In the genomic region with DNA sequence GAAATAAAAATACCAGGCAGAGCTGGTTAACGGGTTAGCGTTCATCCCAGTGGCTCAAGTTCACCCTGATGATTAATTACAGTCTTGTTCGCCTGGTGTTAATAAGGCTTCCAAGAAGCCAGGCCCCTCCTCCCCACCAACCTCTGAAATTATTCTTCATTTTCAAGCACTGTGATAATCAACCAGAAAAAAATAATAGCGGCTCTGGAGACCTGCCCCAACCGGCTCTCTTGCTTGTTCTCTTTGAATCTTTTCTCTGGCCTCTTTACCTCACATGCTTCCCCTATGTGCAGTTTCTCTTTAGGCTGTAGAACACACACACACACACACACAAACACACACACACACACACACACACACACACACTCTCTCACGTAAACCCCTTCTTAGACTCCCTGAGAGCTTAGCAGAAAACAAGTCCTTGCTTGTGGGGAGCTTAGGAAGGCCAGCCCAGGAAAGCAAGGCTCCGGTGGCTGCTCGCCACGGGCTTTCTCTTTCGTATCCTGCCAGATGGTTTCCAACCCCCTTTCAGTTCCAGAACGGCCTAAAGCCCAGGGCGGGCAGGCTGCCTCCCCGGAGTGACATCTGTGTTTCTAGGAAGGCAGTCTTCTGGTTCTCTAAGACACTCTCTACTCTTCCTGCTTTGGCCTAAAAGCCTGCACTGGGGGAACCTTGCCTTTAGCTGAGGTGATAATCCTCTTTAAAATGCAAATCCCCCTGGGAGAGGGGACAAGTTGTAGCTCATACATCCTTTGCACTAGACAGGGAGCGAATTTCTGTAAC, we compare ENCODE assay signal across 8 cellular contexts.
DNase-seq lines count a peak whose midpoint lies in the region; ATAC-seq, FAIRE-seq and TF ChIP-seq lines count a peak whose summit lies in the region.

No MANE protein-coding gene starts in this region.

- no peak for TF ChIP-seq CTCF in GM13976 (IDR thresholded peaks at IDR 0.05; ENCODE audit: borderline replicate concordance, control extremely low read depth, extremely low read depth, insufficient read depth, missing control alignments)

- intact Hi-C loops in cardiac septum (cut with DNase I) = loop anchor here (5.0 kb wide), 1 partner anchor 370 kb away; no protein-coding TSS in a partner anchor

- in situ Hi-C loops in GM13976 (cut with MboI; ENCODE audit: low sequenced_read_pairs, unreplicated experiment) = no loop called here

- no peak for FAIRE-seq in RCC 7860 (lab: Jason Lieb, UNC)
- no peak for FAIRE-seq in HTR-8/SVneo (lab: Jason Lieb, UNC)

- H3K27ac Mint-ChIP-seq in activated naive CD4-positive, alpha-beta T cell treated with anti-CD3 and anti-CD28 coated beads, Interleukin-2, amount 50 U/mL, for 72 hours = no peak overlapping the region

- H3K9me3 Mint-ChIP-seq in activated naive CD4-positive, alpha-beta T cell treated with anti-CD3 and anti-CD28 coated beads, Interleukin-2, amount 50 U/mL, for 72 hours = peaks cover 0 to 7% of the 10 kb centered on the region in 2 donors

- no peaks in the 10 kb centered on the region for H3K36me3 Mint-ChIP-seq in activated naive CD4-positive, alpha-beta T cell treated with anti-CD3 and anti-CD28 coated beads, Interleukin-2, amount 50 U/mL, for 72 hours

- DNase-seq in GM13976 (ENCODE audit: low spot score) (peak; percentile 44), NCI-H2171 (lab: John Stamatoyannopoulos, UW) (peak; percentile 87), cardiac septum (ENCODE audit: low spot score) (peak; percentile 78), putamen (ENCODE audit: low spot score) (peak; percentile 71), RCC 7860 (ENCODE audit: low spot score) (no peak), HTR-8/SVneo (ENCODE audit: insufficient read length, low spot score) (no peak)
- peak; percentile 49 to 62 for DNase-seq in activated naive CD4-positive, alpha-beta T cell treated with anti-CD3 and anti-CD28 coated beads, Interleukin-2, amount 50 U/mL, for 72 hours (ENCODE audit: low spot score in 2 of 2)

- peak; percentile 90 for ATAC-seq in HG02571 (IDR thresholded peaks at IDR 0.05; ENCODE audit: unreplicated experiment)
- peak; percentile 74 to 86 for ATAC-seq in activated naive CD4-positive, alpha-beta T cell treated with anti-CD3 and anti-CD28 coated beads, Interleukin-2, amount 50 U/mL, for 72 hours

Comparison
In these comparisons a context has a peak if more than half of its experiments do, and no peak if none do; other contexts are left out.
1. DNase-seq: peak in GM13976 (single experiment), NCI-H2171 (single experiment), activated naive CD4-positive, alpha-beta T cell treated with anti-CD3 and anti-CD28 coated beads, Interleukin-2, amount 50 U/mL, for 72 hours (2 of 2), cardiac septum (single experiment) and putamen (single experiment); none in RCC 7860 (single experiment) and HTR-8/SVneo (single experiment).